ENCODE assay signal across 2 cellular contexts in the genomic region with DNA sequence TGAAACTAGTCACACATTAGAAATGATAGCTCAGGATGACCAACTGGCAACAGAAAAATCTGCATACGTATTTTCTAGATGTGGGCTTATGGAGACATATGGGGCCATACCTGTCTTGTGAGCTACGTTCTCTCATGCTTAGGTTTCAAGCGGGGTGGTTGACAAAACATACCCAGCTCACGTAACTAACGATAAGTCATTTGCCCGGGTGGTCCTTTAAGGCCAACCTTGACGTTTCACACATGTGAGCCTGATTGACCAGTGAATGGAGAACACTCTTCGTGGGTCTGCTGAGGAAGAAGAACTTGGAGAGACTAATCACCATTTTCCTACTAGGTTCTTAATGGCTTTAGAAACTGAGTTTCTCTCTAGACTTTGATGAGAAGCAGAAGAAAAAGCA.
A peak's percentile ranks its signal among the peaks of the same experiment; 100 is the strongest.
TF ChIP-seq lines count a peak whose summit lies in the region.

No MANE protein-coding gene starts in this region.

TF ChIP-seq in GM23338, 12 proteins besides CTCF, POLR2A, EP300 and RAD21 (continues in another document):
- TF ChIP-seq ZNF462 (CRISPR knock-in tag; IDR thresholded peaks at IDR 0.05) (no peak), CREB1 (CRISPR knock-in tag; IDR thresholded peaks at IDR 0.05; ENCODE audit: low read depth) (no peak), EZH2phosphoT487 (IDR thresholded peaks at IDR 0.05; ENCODE audit: unreplicated experiment) (no peak), ZNF114 (CRISPR knock-in tag; IDR thresholded peaks at IDR 0.05) (no peak), ZNF331 (CRISPR knock-in tag; IDR thresholded peaks at IDR 0.05; ENCODE audit: low read depth) (no peak), STAT1 (IDR thresholded peaks at IDR 0.05; ENCODE audit: unreplicated experiment) (no peak), POLR2AphosphoS5 (IDR thresholded peaks at IDR 0.05; ENCODE audit: low read depth) (no peak), EZH2 (IDR thresholded peaks at IDR 0.05; ENCODE audit: low read depth, unreplicated experiment) (no peak), REST (IDR thresholded peaks at IDR 0.05; ENCODE audit: unreplicated experiment) (no peak), ETS1 (IDR thresholded peaks at IDR 0.05) (no peak)

TF ChIP-seq in K562, 482 proteins besides CTCF, POLR2A, EP300 and RAD21:
- TF ChIP-seq ERF (CRISPR knock-in tag; IDR thresholded peaks at IDR 0.05) = peak; percentile 54; the same call in 1 of the 2 replicates
- 0 out of 2 replicates have a peak, but pooled peaks have one; percentile 15 for TF ChIP-seq HINFP (tag; conservative IDR thresholded peaks at IDR 0.05; ENCODE audit: low read depth)
- TF ChIP-seq ETV1 (tag; conservative IDR thresholded peaks at IDR 0.05; ENCODE audit: low read depth) = no peak
TF ChIP-seq in K562: peak in this region for 2.
